ENCODE assay signal across 21 cellular contexts in genomic region chr5:52269395-52269794, GRCh38.
DNase-seq lines count a peak whose midpoint lies in the region; ATAC-seq, FAIRE-seq and TF ChIP-seq lines count a peak whose summit lies in the region.
"Had no signal": no experiment of that assay in that cellular context is flagged by ENCODE, and none has a peak within 500 bp of the region (broad histone marks: within the 10 kb centered on the region; RNA-seq: fewer than 3 reads in every experiment).

No MANE protein-coding gene starts in this region.

- CTCF ChIA-PET in PC-3 (lab: Charles Lee) = no interaction called here
- CTCF ChIA-PET in SK-N-SH (lab: Yijun Ruan, JAX) = no interaction called here
- CTCF ChIA-PET in activated CD4-positive, alpha-beta T cell treated with anti-CD3 and anti-CD28 coated beads, Interleukin-2, amount 10 ng/mL, durations not matched to agents 7 days and 5 days (lab: Charles Lee) = no interaction called here

- H4K20me1 ChIP-seq in PC-3 (ENCODE audit: low read length) = no peaks in the 10 kb centered on the region
- no peaks in the 10 kb centered on the region for H4K20me1 ChIP-seq in SK-N-SH (ENCODE audit: insufficient read depth)

- H3K9ac ChIP-seq in PC-3 (ENCODE audit: low read length) (no peak overlapping the region), SK-N-SH (no peak overlapping the region)

- no peak overlapping the region for H3K4me3 Mint-ChIP-seq in activated T-cell treated with anti-CD3 and anti-CD28 coated beads, Interleukin-2, amount 50 U/mL, for 4 hours
- H3K4me3 Mint-ChIP-seq in activated CD4-positive, alpha-beta T cell treated with anti-CD3 and anti-CD28 coated beads, Interleukin-2, amount 10 ng/mL, durations not matched to agents 7 days and 5 days = no peak overlapping the region
- H3K4me3 Mint-ChIP-seq: activated CD8-positive, alpha-beta T cell treated with anti-CD3 and anti-CD28 coated beads, Interleukin-2, amount 10 ng/mL, durations not matched to agents 7 days and 5 days; CD4-positive, alpha-beta T cell; naive thymus-derived CD4-positive, alpha-beta T cell had no signal

- intact Hi-C loops in PC-3 (cut with micrococcal nuclease) = no loop called here

- H3K27me3 ChIP-seq in PC-3 (ENCODE audit: low read length) (no peaks in the 10 kb centered on the region), small intestine (ENCODE audit: control insufficient read depth in 2 of 2, insufficient read depth in 2 of 2, low read length in 2 of 2) (no peaks in the 10 kb centered on the region), SK-N-SH (ENCODE audit: insufficient read depth) (no peaks in the 10 kb centered on the region)
- H3K27me3 ChIP-seq: body of pancreas, left lung, right atrium auricular region, tibial nerve had no signal

- FAIRE-seq in small intestine (lab: Jason Lieb, UNC) = no peak
- FAIRE-seq: TTC549 had no signal

- no peak for TF ChIP-seq RAD21 in SK-N-SH (IDR thresholded peaks at IDR 0.05; ENCODE audit: low read length)

- no peak for TF ChIP-seq EP300 in SK-N-SH (IDR thresholded peaks at IDR 0.05; ENCODE audit: borderline replicate concordance in 1 of 2, low read depth in 1 of 2, low read length in 1 of 2)

- TF ChIP-seq CTCF in PC-3 (conservative IDR thresholded peaks at IDR 0.05; ENCODE audit: low read depth, low read length) (no peak), SK-N-SH (IDR thresholded peaks at IDR 0.05) (no peak)

- no peaks in the 10 kb centered on the region for H3K4me1 ChIP-seq in PC-3 (ENCODE audit: insufficient read depth, low read length)
- no peaks in the 10 kb centered on the region for H3K4me1 ChIP-seq in small intestine (ENCODE audit: control insufficient read depth in 2 of 2, insufficient read depth in 1 of 2, low read depth in 1 of 2, low read length in 1 of 2)
- peaks cover 0 to 2% of the 10 kb centered on the region in 2 experiments; a peak in 2 of 4 replicates for H3K4me1 ChIP-seq in SK-N-SH (ENCODE audit: control insufficient read depth in 1 of 2, insufficient read depth in 2 of 2, low read depth in 1 of 2, low read length in 1 of 2)
- H3K4me1 ChIP-seq: body of pancreas, left lung, right atrium auricular region had no signal

- no peak overlapping the region for H3K27ac Mint-ChIP-seq in activated CD4-positive, alpha-beta T cell treated with anti-CD3 and anti-CD28 coated beads, Interleukin-2, amount 10 ng/mL, durations not matched to agents 7 days and 5 days
- H3K27ac Mint-ChIP-seq: activated CD8-positive, alpha-beta T cell treated with anti-CD3 and anti-CD28 coated beads, Interleukin-2, amount 10 ng/mL, durations not matched to agents 7 days and 5 days; CD4-positive, alpha-beta T cell; naive thymus-derived CD4-positive, alpha-beta T cell had no signal

- H3K36me3 Mint-ChIP-seq in activated T-cell treated with anti-CD3 and anti-CD28 coated beads, Interleukin-2, amount 50 U/mL, for 4 hours (ENCODE audit: insufficient read depth) = no peaks in the 10 kb centered on the region
- no peaks in the 10 kb centered on the region for H3K36me3 Mint-ChIP-seq in activated CD4-positive, alpha-beta T cell treated with anti-CD3 and anti-CD28 coated beads, Interleukin-2, amount 10 ng/mL, durations not matched to agents 7 days and 5 days (ENCODE audit: low read depth)
- H3K36me3 Mint-ChIP-seq: naive thymus-derived CD4-positive, alpha-beta T cell had no signal

- H3K9me3 Mint-ChIP-seq in activated T-cell treated with anti-CD3 and anti-CD28 coated beads, Interleukin-2, amount 50 U/mL, for 4 hours = no peaks in the 10 kb centered on the region
- no peaks in the 10 kb centered on the region for H3K9me3 Mint-ChIP-seq in activated CD4-positive, alpha-beta T cell treated with anti-CD3 and anti-CD28 coated beads, Interleukin-2, amount 10 ng/mL, durations not matched to agents 7 days and 5 days

- H3K4me1 Mint-ChIP-seq in activated T-cell treated with anti-CD3 and anti-CD28 coated beads, Interleukin-2, amount 50 U/mL, for 4 hours (ENCODE audit: low read depth) = no peaks in the 10 kb centered on the region
- H3K4me1 Mint-ChIP-seq in activated CD4-positive, alpha-beta T cell treated with anti-CD3 and anti-CD28 coated beads, Interleukin-2, amount 10 ng/mL, durations not matched to agents 7 days and 5 days = no peaks in the 10 kb centered on the region
- H3K4me1 Mint-ChIP-seq: naive thymus-derived CD4-positive, alpha-beta T cell had no signal

- peak overlapping the region; percentile 37; the same call in 1 of the 2 replicates for H3K4me2 ChIP-seq in PC-3 (ENCODE audit: low read length)
- no peak overlapping the region for H3K4me2 ChIP-seq in SK-N-SH

- BruUV-seq in PC-3 (replicated peaks; lab: Mats Ljungman, UMichigan) = no TSS peak

- ATAC-seq in PC-3 = no peak
- no peak for ATAC-seq in activated T-cell treated with anti-CD3 and anti-CD28 coated beads, Interleukin-2, amount 50 U/mL, for 4 hours
- ATAC-seq: activated CD8-positive, alpha-beta T cell treated with anti-CD3 and anti-CD28 coated beads, Interleukin-2, amount 10 ng/mL, durations not matched to agents 7 days and 5 days; body of pancreas; left lung; naive thymus-derived CD4-positive, alpha-beta T cell had no signal

- H3K36me3 ChIP-seq in PC-3 (ENCODE audit: low read depth, low read length) (no peaks in the 10 kb centered on the region), small intestine (ENCODE audit: control insufficient read depth in 2 of 2, insufficient read depth in 2 of 2, low read length in 2 of 2) (no peaks in the 10 kb centered on the region), SK-N-SH (replicated peaks in 1 of 2; ENCODE audit: control insufficient read depth in 1 of 2, insufficient read depth in 2 of 2, low read length in 1 of 2) (no peaks in the 10 kb centered on the region)
- H3K36me3 ChIP-seq: left lung, right atrium auricular region, tibial nerve had no signal

- H3K9me3 ChIP-seq in PC-3 (ENCODE audit: low read length) (no peaks in the 10 kb centered on the region), small intestine (ENCODE audit: control insufficient read depth, low read depth) (no peaks in the 10 kb centered on the region), SK-N-SH (no peaks in the 10 kb centered on the region)
- H3K9me3 ChIP-seq: body of pancreas, left lung, right atrium auricular region, tibial nerve had no signal

- H3F3A ChIP-seq in PC-3 (ENCODE audit: low read length, unreplicated experiment) = no peaks in the 10 kb centered on the region
- H3F3A ChIP-seq in SK-N-SH (replicated peaks; ENCODE audit: insufficient read depth) = no peaks in the 10 kb centered on the region

- H2AFZ ChIP-seq in PC-3 (ENCODE audit: low read length) = no peak overlapping the region
- no peak overlapping the region; the same call in 1 of the 2 replicates for H2AFZ ChIP-seq in SK-N-SH (ENCODE audit: low read depth)

- peak; percentile 56 for DNase-seq in DMS53 (lab: John Stamatoyannopoulos, UW)
- no peak for DNase-seq in DMS53 treated with DMSO at 0.1 percent for 48 hours (lab: John Stamatoyannopoulos, UW; ENCODE audit: unreplicated experiment)
- DNase-seq in NCI-H1694 (lab: John Stamatoyannopoulos, UW) = peak; percentile 50
- DNase-seq in PC-3 = no peak
- peak; percentile 7 for DNase-seq in small intestine
- no peak for DNase-seq in SK-N-SH
- DNase-seq in activated T-cell treated with anti-CD3 and anti-CD28 coated beads, Interleukin-2, amount 50 U/mL, for 4 hours = no peak
- DNase-seq in activated CD4-positive, alpha-beta T cell treated with anti-CD3 and anti-CD28 coated beads, Interleukin-2, amount 10 ng/mL, durations not matched to agents 7 days and 5 days = no peak
- DNase-seq: activated CD8-positive, alpha-beta T cell treated with anti-CD3 and anti-CD28 coated beads, Interleukin-2, amount 10 ng/mL, durations not matched to agents 7 days and 5 days; activated gamma-delta T cell; CD4-positive, alpha-beta T cell; dermis blood vessel endothelial cell; left lung; naive thymus-derived CD4-positive, alpha-beta T cell; stimulated activated CD4-positive, alpha-beta T cell treated with anti-CD3 and anti-CD28 coated beads, Interleukin-2, amount 100 ng/mL, for 48 hours had no signal

- H3K4me3 ChIP-seq in PC-3 (ENCODE audit: low read length) (0 out of 2 replicates have a peak overlapping the region, but pooled peaks have one; percentile 24), small intestine (ENCODE audit: low read depth in 1 of 2, low read length in 2 of 2) (no peak overlapping the region), SK-N-SH (ENCODE audit: low read depth in 2 of 2, low read length in 1 of 2) (no peak overlapping the region)
- H3K4me3 ChIP-seq: body of pancreas, left lung, right atrium auricular region, SK-N-MC had no signal

- H3K27me3 Mint-ChIP-seq in activated T-cell treated with anti-CD3 and anti-CD28 coated beads, Interleukin-2, amount 50 U/mL, for 4 hours (ENCODE audit: low read depth) = no peaks in the 10 kb centered on the region
- H3K27me3 Mint-ChIP-seq in activated CD4-positive, alpha-beta T cell treated with anti-CD3 and anti-CD28 coated beads, Interleukin-2, amount 10 ng/mL, durations not matched to agents 7 days and 5 days = no peaks in the 10 kb centered on the region
- H3K27me3 Mint-ChIP-seq: CD4-positive, alpha-beta T cell; naive thymus-derived CD4-positive, alpha-beta T cell had no signal

- 68 to 83% (median 82%) methylated on average over 1 of the region's 1 CpG for WGBS in small intestine, 3 donors
- WGBS in SK-N-SH (ENCODE audit: low lambda C conversion rate) = 95% methylated on average over 1 of the region's 1 CpG

- POLR2A ChIA-PET in PC-3 (lab: Charles Lee; ENCODE audit: unreplicated experiment) = no interaction called here
- POLR2A ChIA-PET in SK-N-SH (lab: Yijun Ruan, JAX) = no interaction called here
- POLR2A ChIA-PET in activated CD4-positive, alpha-beta T cell treated with anti-CD3 and anti-CD28 coated beads, Interleukin-2, amount 10 ng/mL, durations not matched to agents 7 days and 5 days (lab: Charles Lee) = no interaction called here

- no peak overlapping the region for H3K27ac ChIP-seq in PC-3 (ENCODE audit: low read length)
- no peak overlapping the region for H3K27ac ChIP-seq in small intestine (ENCODE audit: low read depth in 1 of 2, low read length in 1 of 2)
- peak overlapping the region in 1 of 2 experiments; percentile 50; a peak in 1 of 4 replicates for H3K27ac ChIP-seq in SK-N-SH (ENCODE audit: low read depth in 2 of 2, low read length in 1 of 2)
- H3K27ac ChIP-seq: 22Rv1, body of pancreas, left lung, right atrium auricular region, SK-N-MC, tibial nerve had no signal

- H3K9me2 ChIP-seq in PC-3 (replicated peaks; ENCODE audit: low read length) = no peaks in the 10 kb centered on the region
- H3K9me2 ChIP-seq in SK-N-SH = no peaks in the 10 kb centered on the region

- H3K79me2 ChIP-seq in PC-3 (ENCODE audit: low read length) (no peaks in the 10 kb centered on the region), SK-N-SH (ENCODE audit: insufficient read depth) (no peaks in the 10 kb centered on the region)

TF ChIP-seq in SK-N-SH, 30 proteins besides CTCF, POLR2A, EP300 and RAD21 (continues in another document):
- TF ChIP-seq RFX5 (IDR thresholded peaks at IDR 0.05; ENCODE audit: low read length) = no peak
- TF ChIP-seq, protein P1, sequence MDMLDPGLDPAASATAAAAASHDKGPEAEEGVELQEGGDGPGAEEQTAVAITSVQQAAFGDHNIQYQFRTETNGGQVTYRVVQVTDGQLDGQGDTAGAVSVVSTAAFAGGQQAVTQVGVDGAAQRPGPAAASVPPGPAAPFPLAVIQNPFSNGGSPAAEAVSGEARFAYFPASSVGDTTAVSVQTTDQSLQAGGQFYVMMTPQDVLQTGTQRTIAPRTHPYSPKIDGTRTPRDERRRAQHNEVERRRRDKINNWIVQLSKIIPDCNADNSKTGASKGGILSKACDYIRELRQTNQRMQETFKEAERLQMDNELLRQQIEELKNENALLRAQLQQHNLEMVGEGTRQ (IDR thresholded peaks at IDR 0.05; ENCODE audit: borderline replicate concordance, low read depth, low read length) = no peak

Comparison
In these comparisons a context has a peak if more than half of its experiments do, and no peak if none do; other contexts are left out.
1. DNase-seq: peak in DMS53 (single experiment), NCI-H1694 (single experiment) and small intestine (single experiment); none in DMS53 treated with DMSO at 0.1 percent for 48 hours (single experiment), PC-3 (single experiment), SK-N-SH (single experiment), activated T-cell treated with anti-CD3 and anti-CD28 coated beads, Interleukin-2, amount 50 U/mL, for 4 hours (single experiment) and activated CD4-positive, alpha-beta T cell treated with anti-CD3 and anti-CD28 coated beads, Interleukin-2, amount 10 ng/mL, durations not matched to agents 7 days and 5 days (single experiment).